In genomic region chr3:4883011-4883410, GRCh38 we compare ENCODE assay signal across 7 cellular contexts.
"Had no signal": no experiment of that assay in that cellular context is flagged by ENCODE, and none has a peak within 500 bp of the region (broad histone marks: within the 10 kb centered on the region; RNA-seq: fewer than 3 reads in every experiment).

No MANE protein-coding gene starts in this region.

- H3K27ac ChIP-seq: HL-60 had no signal

- H3K9me3 Mint-ChIP-seq: IgD-negative memory B cell had no signal

- H3K4me1 Mint-ChIP-seq: IgD-negative memory B cell had no signal

- H3K4me3 Mint-ChIP-seq: IgD-negative memory B cell had no signal

- ATAC-seq: HepG2 had no signal

- FAIRE-seq: HepG2, HTR-8/SVneo had no signal

- H3K27me3 Mint-ChIP-seq: IgD-negative memory B cell had no signal

- DNase-seq: IMR-90, KBM-7, KG1 had no signal

- H3K36me3 Mint-ChIP-seq: IgD-negative memory B cell had no signal

- H3K27ac Mint-ChIP-seq: IgD-negative memory B cell had no signal
